In the genomic region with DNA sequence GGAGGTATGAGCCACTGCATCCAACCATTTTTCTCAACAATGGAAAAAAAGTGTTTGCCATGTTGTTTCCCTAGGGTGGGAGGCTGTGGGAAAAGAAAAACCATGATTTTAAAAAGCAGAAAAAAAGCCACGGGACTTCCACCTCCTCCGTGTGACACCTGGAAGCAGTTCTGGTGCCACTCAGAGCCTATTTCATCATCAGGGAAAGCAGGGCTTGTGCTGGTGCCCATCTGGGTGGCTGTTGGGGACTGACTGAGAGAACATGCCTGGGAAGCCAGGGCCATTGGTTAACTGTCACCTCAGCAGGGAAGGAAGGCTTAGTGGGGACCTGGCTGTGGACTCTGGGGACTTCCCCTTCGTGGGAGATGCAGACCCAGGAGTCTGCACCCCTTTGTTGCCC, we compare ENCODE assay signal across 18 cellular contexts. TPM values are rescaled to one million over a fixed set of nuclear protein-coding genes. Genes with fewer than 3 reads are reported as not detected.
A peak's percentile ranks its signal among the peaks of the same experiment; 100 is the strongest.
DNase-seq lines count a peak whose midpoint lies in the region; ATAC-seq and TF ChIP-seq lines count a peak whose summit lies in the region.
"Had no signal": no experiment of that assay in that cellular context is flagged by ENCODE, and none has a peak within 500 bp of the region (broad histone marks: within the 10 kb centered on the region; RNA-seq: fewer than 3 reads in every experiment).

No MANE protein-coding gene starts in this region.

- WGBS in right lobe of liver (ENCODE audit: insufficient coverage, low coverage, low lambda C conversion rate, missing lambda C conversion rate): 0% methylated on average over 2 of the region's 3 CpGs

- H3K4me3 ChIP-seq in right lobe of liver (no peak overlapping the region), tibial artery (no peak overlapping the region)

- H3K9me3 ChIP-seq in right lobe of liver (no peaks in the 10 kb centered on the region), tibial artery (no peaks in the 10 kb centered on the region)

- H3K36me3 ChIP-seq in right lobe of liver (no peaks in the 10 kb centered on the region), tibial artery (no peaks in the 10 kb centered on the region)

- H3K27ac ChIP-seq in cingulate gyrus (ENCODE audit: low read depth, low read length) (peak overlapping the region; percentile 44), right lobe of liver (peak overlapping the region; percentile 58 to 92 (median 87)), substantia nigra (ENCODE audit: low read depth, low read length, poor library complexity, severe bottlenecking) (peak overlapping the region; percentile 83), tibial artery (no peak overlapping the region)

- ATAC-seq in right lobe of liver: peak; percentile 67 to 81 (median 79)
- no peak for ATAC-seq in HG02973 (IDR thresholded peaks at IDR 0.05; ENCODE audit: unreplicated experiment)
- ATAC-seq in GM18870 (IDR thresholded peaks at IDR 0.05; ENCODE audit: unreplicated experiment): no peak

- intact Hi-C loops in right lobe of liver (cut with DNase I): no loop called here
- intact Hi-C loops in tibial artery (cut with DNase I; ENCODE audit: low total_unique reads): no loop called here

- TF ChIP-seq POLR2A in right lobe of liver (IDR thresholded peaks at IDR 0.05): no peak

- peak; percentile 17 for DNase-seq in HuH-7 (ENCODE audit: low spot score)
- DNase-seq in right lobe of liver: peak; percentile 42 to 74 (median 72)
- no peak for DNase-seq in substantia nigra (lab: John Stamatoyannopoulos, UW)
- DNase-seq in NCI-H1092 (lab: John Stamatoyannopoulos, UW): no peak
- DNase-seq in tibial artery: no peak
- DNase-seq: ACHN; CD4-positive, CD25-positive, alpha-beta regulatory T cell; DMS79; NCI-H2227 treated with DMSO at 0.1 percent for 48 hours; NCI-H524 treated with DMSO at 0.1 percent for 48 hours; NK-92 treated with Interleukin-12 subunit alpha and Interleukin-12 subunit beta, amount 100 ng/mL, for 24 hours had no signal

- peaks cover 0 to 24% (median 5%) of the 10 kb centered on the region in 4 donors for H3K4me1 ChIP-seq in right lobe of liver
- no peaks in the 10 kb centered on the region for H3K4me1 ChIP-seq in tibial artery

- TF ChIP-seq CTCF in right lobe of liver (IDR thresholded peaks at IDR 0.05) (no peak), tibial artery (IDR thresholded peaks at IDR 0.05) (no peak)

- no peaks in the 10 kb centered on the region for H3K27me3 ChIP-seq in right lobe of liver
- H3K27me3 ChIP-seq in tibial artery: peaks cover 0 to 11% of the 10 kb centered on the region in 2 donors

RNA-seq across cellular contexts. Expression of a gene that starts 7.3 kb away (rescaled TPM):
- total RNA-seq in right lobe of liver: 10 to 100 TPM in 2 of 6 experiments, not detected in 4; 11.0 to 35.4 TPM
- total RNA-seq: CD4-positive, CD25-positive, alpha-beta regulatory T cell; G401; H4; HT-29; SK-MEL-5 had no signal

RNA-seq across cellular contexts. Expression of a gene that starts 15.9 kb away (rescaled TPM):
- not detected for total RNA-seq in right lobe of liver
- total RNA-seq: CD4-positive, CD25-positive, alpha-beta regulatory T cell; G401; H4; HT-29; SK-MEL-5 had no signal

RNA-seq across cellular contexts. Expression of a gene that starts 25.1 kb away (rescaled TPM):
- total RNA-seq in right lobe of liver: 10 to 100 TPM in 1 of 6 experiments, 1 to 10 TPM in 5; 6.9 to 11.3 (median 8.5) TPM

Comparison
In these comparisons a context has a peak if more than half of its experiments do, and no peak if none do; other contexts are left out.
1. DNase-seq: peak in HuH-7 (single experiment) and right lobe of liver (3 of 3); none in substantia nigra (0 of 49), NCI-H1092 (single experiment) and tibial artery (0 of 2).
2. H3K27ac ChIP-seq: peak in cingulate gyrus (single experiment), right lobe of liver (3 of 3) and substantia nigra (single experiment); none in tibial artery (0 of 2).
3. ATAC-seq: peak in right lobe of liver (4 of 4); none in HG02973 (single experiment) and GM18870 (single experiment).